In genomic region chr17:72538921-72539352, GRCh38 we compare ENCODE assay signal across 19 cellular contexts.
DNase-seq lines count a peak whose midpoint lies in the region; ATAC-seq and TF ChIP-seq lines count a peak whose summit lies in the region.
"Had no signal": no experiment of that assay in that cellular context is flagged by ENCODE, and none has a peak within 500 bp of the region (broad histone marks: within the 10 kb centered on the region; RNA-seq: fewer than 3 reads in every experiment).

No MANE protein-coding gene starts in this region.

- no peak for TF ChIP-seq POLR2A in IMR-90 (IDR thresholded peaks at IDR 0.05; ENCODE audit: low read depth, low read length)
- no peak for TF ChIP-seq POLR2A in thyroid gland (IDR thresholded peaks at IDR 0.05)

- H3K4me3 ChIP-seq in IMR-90 (ENCODE audit: insufficient read depth, low read depth, low read length) (no peak overlapping the region), thyroid gland (replicated peaks in 1 of 3) (no peak overlapping the region)
- H3K4me3 ChIP-seq: BLaER1, ovary, SJCRH30 had no signal

- no peak overlapping the region for H2AFZ ChIP-seq in IMR-90 (replicated peaks; ENCODE audit: low read length, poor library complexity)

- H3K23ac ChIP-seq in IMR-90 (ENCODE audit: low read depth, low read length), result no peak overlapping the region

- H2BK120ac ChIP-seq in IMR-90 (ENCODE audit: low read depth, low read length), result peak overlapping the region; percentile 63; the same call in 1 of the 2 replicates

- H3K4me2 ChIP-seq in IMR-90 (ENCODE audit: low read depth, low read length), result no peak overlapping the region

- no peak for ATAC-seq in IMR-90 (ENCODE audit: low read depth)
- ATAC-seq: stimulated activated naive CD8-positive, alpha-beta T cell treated with anti-CD3 and anti-CD28 coated beads, Interleukin-15, Interleukin-2, amounts not matched to agents 100 U/mL and 50 U/mL, for 24 hours had no signal

- H2AK5ac ChIP-seq in IMR-90 (ENCODE audit: low read depth, low read length), result 0 out of 2 replicates have a peak overlapping the region, but pooled peaks have one; percentile 62

- peak overlapping the region; percentile 70 for H3K4ac ChIP-seq in IMR-90 (ENCODE audit: low read depth, low read length)

- no peaks in the 10 kb centered on the region; the same call in 1 of the 2 replicates for H3K9me3 ChIP-seq in IMR-90 (ENCODE audit: control insufficient read depth, insufficient read depth, low read length)
- no peaks in the 10 kb centered on the region for H3K9me3 ChIP-seq in thyroid gland
- H3K9me3 ChIP-seq: BLaER1, ovary had no signal

- H3K18ac ChIP-seq in IMR-90 (ENCODE audit: low read depth, low read length), result no peak overlapping the region

- intact Hi-C loops in IMR-90 (cut with micrococcal nuclease) (no loop called here), thyroid gland (cut with DNase I) (no loop called here)

- peak overlapping the region; percentile 35 for H2AK9ac ChIP-seq in IMR-90 (replicated peaks; ENCODE audit: low read depth, low read length, poor library complexity)

- peaks cover 20% of the 10 kb centered on the region for H3K9me3 Mint-ChIP-seq in mesothelial cell of epicardium
- H3K9me3 Mint-ChIP-seq: central memory CD8-positive, alpha-beta T cell had no signal

- H3K36me3 Mint-ChIP-seq in mesothelial cell of epicardium, result peaks cover 15% of the 10 kb centered on the region
- H3K36me3 Mint-ChIP-seq: activated naive CD8-positive, alpha-beta T cell had no signal

- H3K4me1 Mint-ChIP-seq in mesothelial cell of epicardium, result peaks cover 23% of the 10 kb centered on the region

- H3K27ac ChIP-seq in IMR-90 (ENCODE audit: insufficient read depth, low read length) (no peak overlapping the region), caudate nucleus (ENCODE audit: low read depth, low read length) (peak overlapping the region; percentile 76), thyroid gland (peak overlapping the region in 2 of 3 donors; percentile 17 to 68)
- H3K27ac ChIP-seq: BLaER1, KMS-11, ovary had no signal

- no peak overlapping the region for H2BK15ac ChIP-seq in IMR-90 (ENCODE audit: low read depth, low read length)

- no peak overlapping the region; the same call in 1 of the 2 replicates for H4K5ac ChIP-seq in IMR-90 (ENCODE audit: low read depth, low read length)

- POLR2A ChIA-PET in IMR-90 (lab: Charles Lee; ENCODE audit: unreplicated experiment), result no interaction called here

- dilution Hi-C loops in IMR-90 (cut with HindIII; ENCODE audit: low sequenced_read_pairs, unreplicated experiment), result no loop called here

- H4K8ac ChIP-seq in IMR-90 (ENCODE audit: low read depth in 2 of 2, low read length in 2 of 2), result peak overlapping the region; percentile 52 to 62; a peak in 2 of 4 replicates

- H3K27me3 ChIP-seq in IMR-90 (ENCODE audit: control insufficient read depth, insufficient read depth, low read length), result no peaks in the 10 kb centered on the region
- H3K27me3 ChIP-seq in thyroid gland, result no peaks in the 10 kb centered on the region
- H3K27me3 ChIP-seq: ovary, SJCRH30 had no signal

- H3K27ac Mint-ChIP-seq in mesothelial cell of epicardium, result peak overlapping the region; percentile 76
- H3K27ac Mint-ChIP-seq: activated CD4-positive, alpha-beta T cell treated with anti-CD3 and anti-CD28 coated beads, Interleukin-2, amount 10 ng/mL, durations not matched to agents 7 days and 5 days; activated naive CD8-positive, alpha-beta T cell had no signal

- CTCF ChIA-PET in IMR-90 (lab: Yijun Ruan, JAX), result interaction anchor here (1.0 to 1.9 kb wide), 5 partner anchors 18 to 419 kb away, joined by 3 to 9 read pairs (median 3); partner anchors contain the start of gene SOX9

- no peak overlapping the region for H3K56ac ChIP-seq in IMR-90 (ENCODE audit: extremely low read depth, insufficient read depth, low read length)

- H3K36me3 ChIP-seq in IMR-90 (ENCODE audit: control insufficient read depth, insufficient read depth, low read length), result no peaks in the 10 kb centered on the region
- H3K36me3 ChIP-seq in thyroid gland, result no peaks in the 10 kb centered on the region
- H3K36me3 ChIP-seq: BLaER1, ovary, SJCRH30 had no signal

- TF ChIP-seq RAD21 in IMR-90 (IDR thresholded peaks at IDR 0.05; ENCODE audit: low read length), result no peak

- BruUV-seq in IMR-90 (replicated peaks; lab: Mats Ljungman, UMichigan), result no TSS peak

- DNase-seq in IMR-90, result no peak
- DNase-seq in caudate nucleus (lab: John Stamatoyannopoulos, UW), result peak in 23 of 61 donors; percentile 15 to 60 (median 40)
- DNase-seq in mesothelial cell of epicardium (ENCODE audit: low spot score in 2 of 2, unreplicated experiment in 2 of 2), result no peak
- peak; percentile 57 to 71 for DNase-seq in thyroid gland
- DNase-seq in NCI-H146 (lab: John Stamatoyannopoulos, UW), result no peak
- DNase-seq in SHP77 (lab: John Stamatoyannopoulos, UW), result no peak
- no peak for DNase-seq in activated CD4-positive, alpha-beta T cell treated with anti-CD3 and anti-CD28 coated beads for 48 hours
- DNase-seq: activated CD4-positive, alpha-beta T cell treated with anti-CD3 and anti-CD28 coated beads, Interleukin-2, amount 10 ng/mL, durations not matched to agents 7 days and 5 days; DMS 273 treated with DMSO at 0.1 percent for 48 hours; foreskin fibroblast; ovary; stimulated activated CD4-positive, alpha-beta T cell treated with anti-CD3 and anti-CD28 coated beads, Interleukin-12 subunit alpha, Interleukin-12 subunit beta, amount 100 ng/mL, for 4 hours; stimulated activated naive CD8-positive, alpha-beta T cell treated with anti-CD3 and anti-CD28 coated beads, Interleukin-15, Interleukin-2, amounts not matched to agents 100 U/mL and 50 U/mL, for 24 hours; T-helper 9 cell had no signal

- H4K91ac ChIP-seq in IMR-90 (ENCODE audit: insufficient read depth, low read depth, low read length), result peak overlapping the region; percentile 48; the same call in 1 of the 2 replicates

- H2BK20ac ChIP-seq in IMR-90 (ENCODE audit: low read depth, low read length), result peak overlapping the region; percentile 14; the same call in 1 of the 2 replicates

- H3K9me1 ChIP-seq in IMR-90 (ENCODE audit: insufficient read depth, low read length), result no peaks in the 10 kb centered on the region

- H3K27me3 Mint-ChIP-seq in mesothelial cell of epicardium (ENCODE audit: low read depth), result no peaks in the 10 kb centered on the region

- no peak overlapping the region for H3K4me3 Mint-ChIP-seq in mesothelial cell of epicardium
- H3K4me3 Mint-ChIP-seq: activated CD4-positive, alpha-beta T cell treated with anti-CD3 and anti-CD28 coated beads, Interleukin-2, amount 10 ng/mL, durations not matched to agents 7 days and 5 days; activated naive CD8-positive, alpha-beta T cell; central memory CD8-positive, alpha-beta T cell had no signal

- H3K9ac ChIP-seq in IMR-90 (ENCODE audit: low read depth, low read length), result no peak overlapping the region
- H3K9ac ChIP-seq: BLaER1, KMS-11 had no signal

- H3K79me1 ChIP-seq in IMR-90 (ENCODE audit: low read depth in 1 of 2, low read length in 2 of 2), result peaks cover 44 to 70% of the 10 kb centered on the region in 2 experiments

- H3K4me1 ChIP-seq in IMR-90 (ENCODE audit: control insufficient read depth, insufficient read depth, low read length) (peaks cover 3% of the 10 kb centered on the region; the same call in 1 of the 2 replicates), thyroid gland (peaks cover 12 to 16% of the 10 kb centered on the region in 2 donors)

- H3K14ac ChIP-seq in IMR-90 (replicated peaks; ENCODE audit: low read depth, low read length), result no peak overlapping the region; the same call in 1 of the 2 replicates

- no peak for TF ChIP-seq CTCF in IMR-90 (conservative IDR thresholded peaks at IDR 0.05; ENCODE audit: low read depth, low read length)
- TF ChIP-seq CTCF in mesothelial cell of epicardium (IDR thresholded peaks at IDR 0.05; ENCODE audit: unreplicated experiment), result no peak
- TF ChIP-seq CTCF in thyroid gland (IDR thresholded peaks at IDR 0.05), result no peak

- 78% methylated on average over 4 of the region's 13 CpGs; no CpG with 5 or more reads in 1 of the 2 experiments for WGBS in IMR-90 (ENCODE audit: extremely low coverage in 2 of 2, insufficient read length in 1 of 2), 2 experiments
- 69 to 78% methylated on average over 13 of the region's 13 CpGs for WGBS in thyroid gland, 2 donors

- in situ Hi-C loops in IMR-90 (cut with MboI; ENCODE audit: low sequenced_read_pairs), result loop anchor here (5.0 to 25.0 kb wide), 5 partner anchors 402 to 1427 kb away; no protein-coding TSS in a partner anchor

- H2BK5ac ChIP-seq in IMR-90 (ENCODE audit: low read depth, low read length, poor library complexity, severe bottlenecking), result no peak overlapping the region

- H4K20me1 ChIP-seq in IMR-90 (ENCODE audit: insufficient read depth, low read length), result 0 out of 2 replicates have a peak, but pooled peaks cover 4% of the 10 kb centered on the region
- H4K20me1 ChIP-seq: BLaER1 had no signal

TF ChIP-seq in IMR-90, 13 proteins besides CTCF, POLR2A, EP300 and RAD21 (continues in another document):
- TF ChIP-seq RCOR1 (IDR thresholded peaks at IDR 0.05; ENCODE audit: insufficient replicate concordance, low read length) (no peak), NFE2L2 (IDR thresholded peaks at IDR 0.05; ENCODE audit: low read depth, low read length) (no peak), CEBPB (IDR thresholded peaks at IDR 0.05; ENCODE audit: low read depth, low read length) (no peak), MAZ (IDR thresholded peaks at IDR 0.05; ENCODE audit: borderline replicate concordance, low read depth, low read length) (no peak), MXI1 (IDR thresholded peaks at IDR 0.05; ENCODE audit: borderline replicate concordance, low read depth, low read length) (no peak), CHD1 (IDR thresholded peaks at IDR 0.05; ENCODE audit: low read depth, low read length) (no peak), SMC3 (IDR thresholded peaks at IDR 0.05; ENCODE audit: low read depth, low read length) (no peak), BHLHE40 (IDR thresholded peaks at IDR 0.05; ENCODE audit: low read depth, low read length) (no peak), RFX5 (IDR thresholded peaks at IDR 0.05; ENCODE audit: low read depth, low read length) (no peak), USF2 (IDR thresholded peaks at IDR 0.05; ENCODE audit: low read depth, low read length) (no peak), FOS (IDR thresholded peaks at IDR 0.05; ENCODE audit: low read depth, low read length) (no peak)

Comparison
In these comparisons a context has a peak if more than half of its experiments do, and no peak if none do; other contexts are left out.
1. DNase-seq: peak in thyroid gland (2 of 2); none in IMR-90 (single experiment), mesothelial cell of epicardium (0 of 2), NCI-H146 (single experiment), SHP77 (0 of 2) and activated CD4-positive, alpha-beta T cell treated with anti-CD3 and anti-CD28 coated beads for 48 hours (single experiment).